ENCODE assay signal across 9 cellular contexts in the genomic region with DNA sequence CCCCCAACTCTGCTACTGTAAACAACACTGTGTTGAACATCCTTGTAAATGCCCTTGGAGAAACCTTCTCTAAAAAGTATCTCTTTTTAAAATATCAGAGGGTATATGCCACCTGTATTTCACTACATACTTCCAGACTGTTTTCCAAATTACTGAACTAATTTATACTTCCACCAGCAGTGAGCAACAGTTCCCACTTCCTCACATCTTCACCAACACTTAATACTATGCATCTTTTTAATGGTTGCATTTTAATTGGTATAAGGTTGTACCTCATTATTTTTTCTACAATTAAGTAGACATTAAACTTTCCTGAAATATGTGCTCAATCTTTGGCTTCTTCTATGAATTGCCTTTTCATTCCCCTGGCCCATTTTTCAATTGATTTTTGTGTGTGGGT. TPM values are rescaled to one million over a fixed set of nuclear protein-coding genes. Genes with fewer than 3 reads are reported as not detected.
"Had no signal": no experiment of that assay in that cellular context is flagged by ENCODE, and none has a peak within 500 bp of the region (broad histone marks: within the 10 kb centered on the region; RNA-seq: fewer than 3 reads in every experiment).

No MANE protein-coding gene starts in this region.

- H3K4me2 ChIP-seq: GM23338 had no signal

- H3K9me3 Mint-ChIP-seq: GM23338, HFFc6, IgD-negative memory B cell had no signal

- H3K36me3 Mint-ChIP-seq: IgD-negative memory B cell had no signal

- DNase-seq: H9, KG1 had no signal

- H3K27ac ChIP-seq: HL-60 had no signal

- H3K4me3 ChIP-seq: GM23338 had no signal

- H3K27ac Mint-ChIP-seq: GM23338, H9, HFFc6, IgD-negative memory B cell had no signal

- H3K4me3 Mint-ChIP-seq: GM23338, H9, HFFc6, IgD-negative memory B cell had no signal

- H2AFZ ChIP-seq: GM23338 had no signal

RNA-seq across cellular contexts. Expression of gene CLEC4M, which starts 21.8 kb away (rescaled TPM):
- total RNA-seq: GM23338, H1, H9, HepG2, HFFc6, HT1080 had no signal

RNA-seq across cellular contexts. Expression of gene CD209, which starts 37.5 kb away (rescaled TPM):
- total RNA-seq: H9, HepG2, HFFc6, HT1080 had no signal

RNA-seq across cellular contexts. Expression of gene CLEC4G, which starts 52.9 kb away (rescaled TPM):
- total RNA-seq: H9, HepG2, HFFc6, HT1080 had no signal
